Comparison of ENCODE assay signal across 18 cellular contexts in the genomic region with DNA sequence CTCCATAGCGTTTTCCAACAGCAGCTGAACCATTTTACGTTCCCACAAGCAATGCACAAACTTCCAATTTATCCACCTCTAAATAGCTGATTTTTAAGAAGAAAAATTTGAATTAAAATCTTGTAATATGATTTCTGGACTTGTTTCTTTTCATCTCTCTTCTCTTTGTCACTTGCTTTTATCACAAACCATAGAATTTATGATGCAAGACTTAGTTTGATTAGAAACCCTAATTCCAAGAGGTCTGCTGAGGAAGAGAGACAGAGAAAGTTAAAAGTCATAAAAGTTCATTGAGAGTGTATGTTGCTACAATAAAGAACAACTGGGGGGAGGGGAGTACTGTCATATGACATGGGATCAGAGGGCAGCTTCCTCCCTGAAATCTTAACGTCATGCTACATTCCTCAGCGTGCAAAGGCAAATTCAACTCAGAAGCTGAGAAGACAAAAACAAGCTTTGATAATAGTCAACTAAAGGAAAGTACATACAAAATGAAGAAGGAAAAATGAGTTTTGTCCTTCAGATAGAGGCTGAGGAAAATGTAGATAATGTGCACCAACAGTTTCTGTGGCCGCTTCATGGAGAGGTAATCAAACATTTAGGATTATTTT. TPM values are rescaled to one million over a fixed set of nuclear protein-coding genes. Genes with fewer than 3 reads are reported as not detected.
A peak's percentile ranks its signal among the peaks of the same experiment; 100 is the strongest.
DNase-seq lines count a peak whose midpoint lies in the region; ATAC-seq and TF ChIP-seq lines count a peak whose summit lies in the region.
"Had no signal": no experiment of that assay in that cellular context is flagged by ENCODE, and none has a peak within 500 bp of the region (broad histone marks: within the 10 kb centered on the region; RNA-seq: fewer than 3 reads in every experiment).

No MANE protein-coding gene starts in this region.

- peak; percentile 9 for DNase-seq in NOMO-1 treated with DMSO at 0.1 percent for 48 hours (lab: John Stamatoyannopoulos, UW; ENCODE audit: unreplicated experiment)
- no peak for DNase-seq in NOMO-1 (lab: John Stamatoyannopoulos, UW; ENCODE audit: unreplicated experiment in 2 of 2)
- peak; percentile 90 for DNase-seq in fibroblast of pulmonary artery (ENCODE audit: low read depth)
- DNase-seq in mesothelial cell of epicardium (ENCODE audit: low spot score in 2 of 2, unreplicated experiment in 2 of 2) = no peak
- no peak for DNase-seq in upper lobe of right lung
- DNase-seq in NCI-H1417 treated with DMSO at 0.1 percent for 48 hours (lab: John Stamatoyannopoulos, UW) = no peak
- DNase-seq in Right ventricle myocardium inferior (ENCODE audit: missing footprints) = no peak
- DNase-seq: activated T-cell treated with anti-CD3 and anti-CD28 coated beads, Interleukin-2, amount 50 U/mL, for 24 hours; C1 segment of cervical spinal cord; DMS53; NCI-H1694; NCI-H446; T1000; tibial artery had no signal

- H3K27me3 ChIP-seq in upper lobe of right lung = no peaks in the 10 kb centered on the region
- H3K27me3 ChIP-seq: tibial artery had no signal

- H3K9me3 ChIP-seq in upper lobe of right lung = no peaks in the 10 kb centered on the region
- H3K9me3 ChIP-seq: tibial artery had no signal

- H3K27ac ChIP-seq in upper lobe of right lung = no peak overlapping the region
- H3K27ac ChIP-seq: skin epidermis, tibial artery had no signal

- no peaks in the 10 kb centered on the region for H3K4me1 ChIP-seq in upper lobe of right lung

- H3K27ac Mint-ChIP-seq in mesothelial cell of epicardium = peak overlapping the region; percentile 63
- H3K27ac Mint-ChIP-seq: activated naive CD4-positive, alpha-beta T cell treated with anti-CD3 and anti-CD28 coated beads, Interleukin-2, amount 50 U/mL, for 24 hours; activated T-cell treated with anti-CD3 and anti-CD28 coated beads, Interleukin-2, amount 50 U/mL, for 24 hours; stimulated activated effector memory CD8-positive, alpha-beta T cell treated with anti-CD3 and anti-CD28 coated beads, Interleukin-12 subunit alpha, Interleukin-12 subunit beta, amount 100 ng/mL, for 72 hours had no signal

- no peaks in the 10 kb centered on the region for H3K36me3 ChIP-seq in upper lobe of right lung
- H3K36me3 ChIP-seq: tibial artery had no signal

- H3K4me3 Mint-ChIP-seq in mesothelial cell of epicardium = no peak overlapping the region
- H3K4me3 Mint-ChIP-seq: activated naive CD4-positive, alpha-beta T cell treated with anti-CD3 and anti-CD28 coated beads, Interleukin-2, amount 50 U/mL, for 24 hours; activated T-cell treated with anti-CD3 and anti-CD28 coated beads, Interleukin-2, amount 50 U/mL, for 24 hours; stimulated activated effector memory CD8-positive, alpha-beta T cell treated with anti-CD3 and anti-CD28 coated beads, Interleukin-12 subunit alpha, Interleukin-12 subunit beta, amount 100 ng/mL, for 72 hours had no signal

- no peak for TF ChIP-seq CTCF in fibroblast of pulmonary artery (IDR thresholded peaks at IDR 0.05; ENCODE audit: low read length, missing control alignments)
- TF ChIP-seq CTCF in mesothelial cell of epicardium (IDR thresholded peaks at IDR 0.05; ENCODE audit: unreplicated experiment) = no peak
- no peak for TF ChIP-seq CTCF in upper lobe of right lung (IDR thresholded peaks at IDR 0.05)

- peaks cover 3% of the 10 kb centered on the region for H3K9me3 Mint-ChIP-seq in mesothelial cell of epicardium
- H3K9me3 Mint-ChIP-seq: activated naive CD4-positive, alpha-beta T cell treated with anti-CD3 and anti-CD28 coated beads, Interleukin-2, amount 50 U/mL, for 24 hours; activated T-cell treated with anti-CD3 and anti-CD28 coated beads, Interleukin-2, amount 50 U/mL, for 24 hours; stimulated activated effector memory CD8-positive, alpha-beta T cell treated with anti-CD3 and anti-CD28 coated beads, Interleukin-12 subunit alpha, Interleukin-12 subunit beta, amount 100 ng/mL, for 72 hours had no signal

- no peaks in the 10 kb centered on the region for H3K27me3 Mint-ChIP-seq in mesothelial cell of epicardium (ENCODE audit: low read depth)
- H3K27me3 Mint-ChIP-seq: activated naive CD4-positive, alpha-beta T cell treated with anti-CD3 and anti-CD28 coated beads, Interleukin-2, amount 50 U/mL, for 24 hours; activated T-cell treated with anti-CD3 and anti-CD28 coated beads, Interleukin-2, amount 50 U/mL, for 24 hours had no signal

- H3K4me3 ChIP-seq in fibroblast of pulmonary artery (replicated peaks; ENCODE audit: low read depth, low read length) (no peak overlapping the region), upper lobe of right lung (no peak overlapping the region)
- H3K4me3 ChIP-seq: skin epidermis, tibial artery had no signal

- peaks cover 28% of the 10 kb centered on the region for H3K4me1 Mint-ChIP-seq in mesothelial cell of epicardium

- ATAC-seq in upper lobe of right lung = peak; percentile 32
- ATAC-seq in GM21515 (IDR thresholded peaks at IDR 0.05; ENCODE audit: unreplicated experiment) = no peak
- no peak for ATAC-seq in Right ventricle myocardium inferior
- ATAC-seq: stimulated activated effector memory CD8-positive, alpha-beta T cell treated with anti-CD3 and anti-CD28 coated beads, Interleukin-12 subunit alpha, Interleukin-12 subunit beta, amount 100 ng/mL, for 72 hours had no signal

- intact Hi-C loops in upper lobe of right lung (cut with DNase I) = no loop called here
- intact Hi-C loops in Right ventricle myocardium inferior (cut with DNase I) = no loop called here

- no peaks in the 10 kb centered on the region for H3K36me3 Mint-ChIP-seq in mesothelial cell of epicardium
- H3K36me3 Mint-ChIP-seq: stimulated activated effector memory CD8-positive, alpha-beta T cell treated with anti-CD3 and anti-CD28 coated beads, Interleukin-12 subunit alpha, Interleukin-12 subunit beta, amount 100 ng/mL, for 72 hours had no signal

RNA-seq across cellular contexts. Expression of gene CUBN, which starts 18.4 kb away (rescaled TPM):
- total RNA-seq in mesothelial cell of epicardium (0.90 to 1.8 TPM (median 1.5 TPM) in 3 replicates), upper lobe of right lung (1.3 TPM), Right ventricle myocardium inferior (0.92 TPM)

RNA-seq across cellular contexts. Expression of gene TRDMT1, which starts 53.5 kb away (rescaled TPM):
- total RNA-seq in mesothelial cell of epicardium = 8.2 to 12.3 TPM (median 8.6 TPM) in 3 replicates
- 9.2 TPM for total RNA-seq in upper lobe of right lung
- total RNA-seq in Right ventricle myocardium inferior = 4.5 TPM

Comparison
In these comparisons a context has a peak if more than half of its experiments do, and no peak if none do; other contexts are left out.
1. DNase-seq: peak in NOMO-1 treated with DMSO at 0.1 percent for 48 hours (single experiment) and fibroblast of pulmonary artery (single experiment); none in NOMO-1 (0 of 2), mesothelial cell of epicardium (0 of 2), upper lobe of right lung (single experiment), NCI-H1417 treated with DMSO at 0.1 percent for 48 hours (single experiment) and Right ventricle myocardium inferior (single experiment).